16 cellular contexts compared by ENCODE assay signal in the genomic region with DNA sequence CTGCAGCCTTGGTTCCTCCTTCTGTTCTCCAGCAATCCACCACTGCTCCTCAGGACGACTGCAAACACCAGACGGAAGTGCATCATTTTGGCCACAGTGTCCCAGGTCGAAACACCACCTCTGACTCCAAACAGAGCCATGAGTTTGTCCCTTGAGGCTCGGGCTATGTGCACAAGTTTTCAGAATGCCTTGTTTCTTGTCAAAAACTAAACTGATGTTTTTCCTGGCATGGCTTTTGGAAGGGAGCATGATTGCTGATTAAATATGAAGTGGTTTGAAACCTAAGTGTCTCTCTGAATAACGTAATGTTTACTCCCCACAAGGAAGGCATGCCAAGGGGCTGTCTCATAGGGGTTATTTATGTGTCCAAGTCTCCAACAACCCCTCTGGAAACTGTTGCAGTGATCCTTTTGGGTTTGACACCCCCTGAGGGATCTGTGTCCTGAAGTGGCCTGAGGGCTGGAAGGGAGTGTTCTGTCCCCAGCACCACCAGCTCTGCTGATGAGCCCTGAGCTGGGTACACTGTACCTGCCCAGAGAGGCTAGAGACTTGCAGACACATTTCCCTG.
A peak's percentile ranks its signal among the peaks of the same experiment; 100 is the strongest.
DNase-seq lines count a peak whose midpoint lies in the region; ATAC-seq and TF ChIP-seq lines count a peak whose summit lies in the region.
"Had no signal": no experiment of that assay in that cellular context is flagged by ENCODE, and none has a peak within 500 bp of the region (broad histone marks: within the 10 kb centered on the region; RNA-seq: fewer than 3 reads in every experiment).

No MANE protein-coding gene starts in this region.

- H3K27ac ChIP-seq in HEK293 (ENCODE audit: extremely low read depth, low read depth, low read length) = no peak overlapping the region
- H3K27ac ChIP-seq in body of pancreas = no peak overlapping the region
- H3K27ac ChIP-seq in left lung = peak overlapping the region in 1 of 2 donors; percentile 29
- peak overlapping the region in 3 of 5 donors; percentile 35 to 84 (median 56) for H3K27ac ChIP-seq in stomach

- intact Hi-C loops in body of pancreas (cut with DNase I) = no loop called here
- intact Hi-C loops in left lung (cut with DNase I) = no loop called here
- intact Hi-C loops in stomach (cut with DNase I; ENCODE audit: low total_unique reads) = no loop called here

- CTCF ChIA-PET in HEK293 (lab: Yijun Ruan, JAX) = no interaction called here

- TF ChIP-seq POLR2A in body of pancreas (IDR thresholded peaks at IDR 0.05) (no peak), stomach (IDR thresholded peaks at IDR 0.05) (no peak)

- no peaks in the 10 kb centered on the region for H3K27me3 ChIP-seq in body of pancreas
- H3K27me3 ChIP-seq in left lung = no peaks in the 10 kb centered on the region
- no peaks in the 10 kb centered on the region for H3K27me3 ChIP-seq in stomach

- peak in 3 of 4 donors; percentile 13 to 21 (median 19) for DNase-seq in body of pancreas
- DNase-seq in left lung = no peak
- DNase-seq in stomach = no peak
- DNase-seq in globus pallidus (ENCODE audit: low spot score) = no peak
- no peak for DNase-seq in COR-L47 (lab: John Stamatoyannopoulos, UW)
- no peak for DNase-seq in mesenteric fat pad (ENCODE audit: low spot score)
- no peak for DNase-seq in amygdala (lab: John Stamatoyannopoulos, UW)
- DNase-seq: activated CD8-positive, alpha-beta T cell treated with anti-CD3 and anti-CD28 coated beads, Interleukin-2, amount 10 ng/mL, durations not matched to agents 7 days and 5 days; activated gamma-delta T cell; islet precursor cell; naive thymus-derived CD8-positive, alpha-beta T cell; NCI-H1092; NCI-H510A treated with DMSO at 0.1 percent for 48 hours; stimulated activated CD4-positive, alpha-beta T cell treated with anti-CD3 and anti-CD28 coated beads, Interleukin-12 subunit alpha, Interleukin-12 subunit beta, amount 100 ng/mL, for 4 hours; T1000 had no signal

- TF ChIP-seq EP300 in stomach (IDR thresholded peaks at IDR 0.05) = peak; percentile 99

- H3K4me1 ChIP-seq in HEK293 (ENCODE audit: control insufficient read depth, insufficient read depth, low read length) = peaks cover 3% of the 10 kb centered on the region; the same call in 1 of the 2 replicates
- no peaks in the 10 kb centered on the region for H3K4me1 ChIP-seq in body of pancreas
- peaks cover 4 to 44% of the 10 kb centered on the region in 2 donors for H3K4me1 ChIP-seq in left lung
- H3K4me1 ChIP-seq in stomach = peaks cover 0 to 31% (median 16%) of the 10 kb centered on the region in 4 donors

- H3K4me3 ChIP-seq in HEK293 (ENCODE audit: low read depth, low read length) (no peak overlapping the region), body of pancreas (no peak overlapping the region), left lung (no peak overlapping the region), stomach (no peak overlapping the region)

- POLR2A ChIA-PET in HEK293 (lab: Yijun Ruan, JAX) = no interaction called here

- WGBS in body of pancreas, 2 donors = 59 to 71% methylated on average over 3 to 5 of the region's 5 CpGs
- WGBS in stomach, 5 donors = 43 to 58% (median 49%) methylated on average over 5 of the region's 5 CpGs

- TF ChIP-seq CTCF in HEK293 (tag by site-specific recombination; IDR thresholded peaks at IDR 0.05) (no peak), body of pancreas (IDR thresholded peaks at IDR 0.05) (no peak), left lung (IDR thresholded peaks at IDR 0.05) (no peak), stomach (IDR thresholded peaks at IDR 0.05) (no peak)

- no peaks in the 10 kb centered on the region for H3K36me3 ChIP-seq in HEK293 (ENCODE audit: control insufficient read depth in 2 of 2, insufficient read depth in 1 of 2, low read length in 2 of 2)
- H3K36me3 ChIP-seq in body of pancreas (replicated peaks in 1 of 2; ENCODE audit: insufficient read depth in 1 of 2, low read depth in 2 of 2) = no peaks in the 10 kb centered on the region
- no peaks in the 10 kb centered on the region for H3K36me3 ChIP-seq in left lung
- H3K36me3 ChIP-seq in stomach = no peaks in the 10 kb centered on the region

- ATAC-seq in body of pancreas = peak; percentile 49
- ATAC-seq in left lung = peak; percentile 78
- ATAC-seq: activated CD8-positive, alpha-beta T cell treated with anti-CD3 and anti-CD28 coated beads, Interleukin-2, amount 10 ng/mL, durations not matched to agents 7 days and 5 days; naive thymus-derived CD8-positive, alpha-beta T cell had no signal

- no peaks in the 10 kb centered on the region for H3K9me3 ChIP-seq in HEK293 (ENCODE audit: control insufficient read depth, insufficient read depth, low read depth, low read length)
- H3K9me3 ChIP-seq in body of pancreas = no peaks in the 10 kb centered on the region
- no peaks in the 10 kb centered on the region for H3K9me3 ChIP-seq in left lung
- no peaks in the 10 kb centered on the region for H3K9me3 ChIP-seq in stomach

TF ChIP-seq in HEK293, 187 proteins besides CTCF, POLR2A, EP300 and RAD21 (continues in another document):
- TF ChIP-seq ZNF423 (tag by site-specific recombination; IDR thresholded peaks at IDR 0.05) (no peak), ZNF658 (tag by site-specific recombination; IDR thresholded peaks at IDR 0.05) (no peak), ZNF221 (tag by site-specific recombination; IDR thresholded peaks at IDR 0.05; ENCODE audit: borderline replicate concordance) (no peak), ZNF350 (tag by site-specific recombination; IDR thresholded peaks at IDR 0.05) (no peak), ZNF112 (tag by site-specific recombination; IDR thresholded peaks at IDR 0.05) (no peak), ZNF561 (tag by site-specific recombination; IDR thresholded peaks at IDR 0.05; ENCODE audit: borderline replicate concordance) (no peak), ZFP69B (tag by site-specific recombination; IDR thresholded peaks at IDR 0.05) (no peak), ZBTB21 (tag by site-specific recombination; IDR thresholded peaks at IDR 0.05) (no peak), ZNF302 (tag by site-specific recombination; IDR thresholded peaks at IDR 0.05; ENCODE audit: low read depth) (no peak), ZNF155 (tag by site-specific recombination; IDR thresholded peaks at IDR 0.05) (no peak), KLF8 (tag by site-specific recombination; IDR thresholded peaks at IDR 0.05) (no peak), ZBTB20 (tag by site-specific recombination; IDR thresholded peaks at IDR 0.05) (no peak), ZNF677 (tag by site-specific recombination; IDR thresholded peaks at IDR 0.05) (no peak)
- TF ChIP-seq, protein P1, sequence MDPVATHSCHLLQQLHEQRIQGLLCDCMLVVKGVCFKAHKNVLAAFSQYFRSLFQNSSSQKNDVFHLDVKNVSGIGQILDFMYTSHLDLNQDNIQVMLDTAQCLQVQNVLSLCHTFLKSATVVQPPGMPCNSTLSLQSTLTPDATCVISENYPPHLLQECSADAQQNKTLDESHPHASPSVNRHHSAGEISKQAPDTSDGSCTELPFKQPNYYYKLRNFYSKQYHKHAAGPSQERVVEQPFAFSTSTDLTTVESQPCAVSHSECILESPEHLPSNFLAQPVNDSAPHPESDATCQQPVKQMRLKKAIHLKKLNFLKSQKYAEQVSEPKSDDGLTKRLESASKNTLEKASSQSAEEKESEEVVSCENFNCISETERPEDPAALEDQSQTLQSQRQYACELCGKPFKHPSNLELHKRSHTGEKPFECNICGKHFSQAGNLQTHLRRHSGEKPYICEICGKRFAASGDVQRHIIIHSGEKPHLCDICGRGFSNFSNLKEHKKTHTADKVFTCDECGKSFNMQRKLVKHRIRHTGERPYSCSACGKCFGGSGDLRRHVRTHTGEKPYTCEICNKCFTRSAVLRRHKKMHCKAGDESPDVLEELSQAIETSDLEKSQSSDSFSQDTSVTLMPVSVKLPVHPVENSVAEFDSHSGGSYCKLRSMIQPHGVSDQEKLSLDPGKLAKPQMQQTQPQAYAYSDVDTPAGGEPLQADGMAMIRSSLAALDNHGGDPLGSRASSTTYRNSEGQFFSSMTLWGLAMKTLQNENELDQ (tag by site-specific recombination; IDR thresholded peaks at IDR 0.05; ENCODE audit: low read depth) = no peak
- TF ChIP-seq, protein P2, sequence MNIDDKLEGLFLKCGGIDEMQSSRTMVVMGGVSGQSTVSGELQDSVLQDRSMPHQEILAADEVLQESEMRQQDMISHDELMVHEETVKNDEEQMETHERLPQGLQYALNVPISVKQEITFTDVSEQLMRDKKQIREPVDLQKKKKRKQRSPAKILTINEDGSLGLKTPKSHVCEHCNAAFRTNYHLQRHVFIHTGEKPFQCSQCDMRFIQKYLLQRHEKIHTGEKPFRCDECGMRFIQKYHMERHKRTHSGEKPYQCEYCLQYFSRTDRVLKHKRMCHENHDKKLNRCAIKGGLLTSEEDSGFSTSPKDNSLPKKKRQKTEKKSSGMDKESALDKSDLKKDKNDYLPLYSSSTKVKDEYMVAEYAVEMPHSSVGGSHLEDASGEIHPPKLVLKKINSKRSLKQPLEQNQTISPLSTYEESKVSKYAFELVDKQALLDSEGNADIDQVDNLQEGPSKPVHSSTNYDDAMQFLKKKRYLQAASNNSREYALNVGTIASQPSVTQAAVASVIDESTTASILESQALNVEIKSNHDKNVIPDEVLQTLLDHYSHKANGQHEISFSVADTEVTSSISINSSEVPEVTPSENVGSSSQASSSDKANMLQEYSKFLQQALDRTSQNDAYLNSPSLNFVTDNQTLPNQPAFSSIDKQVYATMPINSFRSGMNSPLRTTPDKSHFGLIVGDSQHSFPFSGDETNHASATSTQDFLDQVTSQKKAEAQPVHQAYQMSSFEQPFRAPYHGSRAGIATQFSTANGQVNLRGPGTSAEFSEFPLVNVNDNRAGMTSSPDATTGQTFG (tag by site-specific recombination; IDR thresholded peaks at IDR 0.05; ENCODE audit: borderline replicate concordance) = no peak
- TF ChIP-seq, protein P3, sequence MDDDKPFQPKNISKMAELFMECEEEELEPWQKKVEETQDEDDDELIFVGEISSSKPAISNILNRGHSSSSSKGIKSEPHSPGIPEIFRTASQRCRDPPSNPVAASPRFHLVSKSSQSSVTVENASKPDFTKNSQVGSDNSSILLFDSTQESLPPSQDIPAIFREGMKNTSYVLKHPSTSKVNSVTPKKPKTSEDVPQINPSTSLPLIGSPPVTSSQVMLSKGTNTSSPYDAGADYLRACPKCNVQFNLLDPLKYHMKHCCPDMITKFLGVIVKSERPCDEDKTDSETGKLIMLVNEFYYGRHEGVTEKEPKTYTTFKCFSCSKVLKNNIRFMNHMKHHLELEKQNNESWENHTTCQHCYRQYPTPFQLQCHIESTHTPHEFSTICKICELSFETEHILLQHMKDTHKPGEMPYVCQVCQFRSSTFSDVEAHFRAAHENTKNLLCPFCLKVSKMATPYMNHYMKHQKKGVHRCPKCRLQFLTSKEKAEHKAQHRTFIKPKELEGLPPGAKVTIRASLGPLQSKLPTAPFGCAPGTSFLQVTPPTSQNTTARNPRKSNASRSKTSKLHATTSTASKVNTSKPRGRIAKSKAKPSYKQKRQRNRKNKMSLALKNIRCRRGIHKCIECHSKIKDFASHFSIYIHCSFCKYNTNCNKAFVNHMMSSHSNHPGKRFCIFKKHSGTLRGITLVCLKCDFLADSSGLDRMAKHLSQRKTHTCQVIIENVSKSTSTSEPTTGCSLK (tag by site-specific recombination; IDR thresholded peaks at IDR 0.05) = no peak

Comparison
In these comparisons a context has a peak if more than half of its experiments do, and no peak if none do; other contexts are left out.
1. H3K27ac ChIP-seq: peak in stomach (3 of 5); none in HEK293 (single experiment) and body of pancreas (0 of 4).
2. DNase-seq: peak in body of pancreas (3 of 4); none in left lung (0 of 2), stomach (single experiment), globus pallidus (single experiment), COR-L47 (single experiment), mesenteric fat pad (single experiment) and amygdala (0 of 56).